1 cellular context compared by ENCODE assay signal in the genomic region with DNA sequence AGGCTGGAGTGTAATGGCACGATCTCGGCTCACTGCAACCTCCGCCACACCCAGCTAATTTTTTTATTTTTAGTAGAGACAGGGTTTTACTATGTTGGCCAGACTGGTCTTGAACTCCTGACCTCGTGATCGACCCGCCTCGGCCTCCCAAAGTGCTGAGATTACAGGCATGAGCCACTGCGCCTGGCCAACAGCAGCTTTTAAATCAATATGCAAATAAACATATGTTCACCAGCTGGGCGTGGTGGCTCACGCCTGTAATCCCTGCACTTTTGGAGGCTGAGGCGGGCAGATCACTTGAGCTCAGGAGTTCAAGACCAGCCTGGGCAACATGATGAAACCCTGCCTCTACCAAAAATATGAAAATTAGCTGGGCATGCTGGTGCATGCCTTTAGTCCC.
A peak's percentile ranks its signal among the peaks of the same experiment; 100 is the strongest.
TF ChIP-seq lines count a peak whose summit lies in the region.
"Not testable (repeated sequence)": the region's sequence is repeated elsewhere in the genome, so short reads cannot be mapped to it uniquely, and the experiment has no call there.

No MANE protein-coding gene starts in this region.

TF ChIP-seq in HepG2, 621 proteins besides CTCF, POLR2A, EP300 and RAD21:
- TF ChIP-seq ONECUT2 (CRISPR knock-in tag; IDR thresholded peaks at IDR 0.05) (peak; percentile 60), NR2F1 (CRISPR knock-in tag; IDR thresholded peaks at IDR 0.05) (peak in 1 of 2 experiments; percentile 30; a peak in 1 of 4 replicates), NR2F6 (IDR thresholded peaks at IDR 0.05) (peak; percentile 25; the same call in 1 of the 2 replicates), KAT2B (IDR thresholded peaks at IDR 0.05; ENCODE audit: borderline replicate concordance, low read depth, low read length) (peak; percentile 24; the same call in 1 of the 2 replicates), SALL1 (CRISPR knock-in tag; IDR thresholded peaks at IDR 0.05) (peak; percentile 37; the same call in 1 of the 2 replicates), RARA (CRISPR knock-in tag; IDR thresholded peaks at IDR 0.05) (peak; percentile 40; the same call in 1 of the 2 replicates), ZMYM3 (CRISPR knock-in tag; IDR thresholded peaks at IDR 0.05) (peak; percentile 48)
- TF ChIP-seq, protein P1, sequence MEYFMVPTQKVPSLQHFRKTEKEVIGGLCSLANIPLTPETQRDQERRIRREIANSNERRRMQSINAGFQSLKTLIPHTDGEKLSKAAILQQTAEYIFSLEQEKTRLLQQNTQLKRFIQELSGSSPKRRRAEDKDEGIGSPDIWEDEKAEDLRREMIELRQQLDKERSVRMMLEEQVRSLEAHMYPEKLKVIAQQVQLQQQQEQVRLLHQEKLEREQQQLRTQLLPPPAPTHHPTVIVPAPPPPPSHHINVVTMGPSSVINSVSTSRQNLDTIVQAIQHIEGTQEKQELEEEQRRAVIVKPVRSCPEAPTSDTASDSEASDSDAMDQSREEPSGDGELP (IDR thresholded peaks at IDR 0.05; ENCODE audit: borderline replicate concordance, low read depth): peak; percentile 83
- TF ChIP-seq NR2F6 (CRISPR knock-in tag; IDR thresholded peaks at IDR 0.05): not testable (repeated sequence)
